In genomic region chr9:116806075-116806474, GRCh38 we compare ENCODE assay signal across 16 cellular contexts.
A peak's percentile ranks its signal among the peaks of the same experiment; 100 is the strongest.
DNase-seq lines count a peak whose midpoint lies in the region; ATAC-seq and TF ChIP-seq lines count a peak whose summit lies in the region.
"Had no signal": no experiment of that assay in that cellular context is flagged by ENCODE, and none has a peak within 500 bp of the region (broad histone marks: within the 10 kb centered on the region; RNA-seq: fewer than 3 reads in every experiment).

No MANE protein-coding gene starts in this region.

- no peak overlapping the region for H2BK120ac ChIP-seq in H9 (ENCODE audit: low read depth, low read length, poor library complexity, severe bottlenecking)

- H3K4me3 ChIP-seq in OCI-LY7 (ENCODE audit: low read depth, low read length, poor library complexity, severe bottlenecking) = no peak overlapping the region
- H3K4me3 ChIP-seq in choroid plexus epithelial cell (ENCODE audit: low read depth, low read length) = no peak overlapping the region
- H3K4me3 ChIP-seq: lower lobe of right lung, SK-N-MC, testis had no signal

- no peak overlapping the region for H4K5ac ChIP-seq in H9 (ENCODE audit: insufficient read length, low read depth, low read length)

- H3T11ph ChIP-seq in H9 (ENCODE audit: low read length) = no peak overlapping the region

- H2BK5ac ChIP-seq in H9 (ENCODE audit: insufficient read length, low read length) = no peak overlapping the region

- BruUV-seq in OCI-LY7 (replicated peaks; lab: Mats Ljungman, UMichigan) = no TSS peak

- H3K9me3 ChIP-seq in H9 (ENCODE audit: control insufficient read depth, low read depth, low read length) = no peaks in the 10 kb centered on the region
- no peaks in the 10 kb centered on the region for H3K9me3 ChIP-seq in OCI-LY7 (ENCODE audit: low read length)
- H3K9me3 ChIP-seq: lower lobe of right lung, testis had no signal

- intact Hi-C loops in OCI-LY7 (cut with micrococcal nuclease; ENCODE audit: unreplicated experiment) = no loop called here

- no peak for TF ChIP-seq CTCF in H9 (conservative IDR thresholded peaks at IDR 0.05)
- no peak for TF ChIP-seq CTCF in OCI-LY7 (conservative IDR thresholded peaks at IDR 0.05; ENCODE audit: low read length)
- TF ChIP-seq CTCF in choroid plexus epithelial cell (conservative IDR thresholded peaks at IDR 0.05; ENCODE audit: low read depth, low read length) = no peak
- TF ChIP-seq CTCF in neural crest cell (conservative IDR thresholded peaks at IDR 0.05) = no peak

- H3K79me2 ChIP-seq in H9 (ENCODE audit: insufficient read depth, low read length) (no peaks in the 10 kb centered on the region), OCI-LY7 (ENCODE audit: insufficient read depth, low read depth, low read length) (no peaks in the 10 kb centered on the region)

- no peak overlapping the region for H3K9ac ChIP-seq in H9 (ENCODE audit: extremely low read depth, insufficient read length, low read length)

- H3K4me1 ChIP-seq in H9 (ENCODE audit: insufficient read depth, low read length) = peaks cover 3% of the 10 kb centered on the region; the same call in 1 of the 2 replicates
- no peaks in the 10 kb centered on the region for H3K4me1 ChIP-seq in OCI-LY7 (ENCODE audit: insufficient read depth, low read length, poor library complexity, severe bottlenecking)
- H3K4me1 ChIP-seq: lower lobe of right lung, testis had no signal

- H4K91ac ChIP-seq in H9 (ENCODE audit: insufficient read length, low read depth, low read length) = no peak overlapping the region

- no peaks in the 10 kb centered on the region for H3K79me1 ChIP-seq in H9 (ENCODE audit: insufficient read depth, low read depth, low read length, poor library complexity, severe bottlenecking)

- no peak for ATAC-seq in GM19324 (IDR thresholded peaks at IDR 0.05; ENCODE audit: low FRiP score, unreplicated experiment)
- ATAC-seq in activated CD8-positive, alpha-beta memory T cell treated with anti-CD3 and anti-CD28 coated beads, Interleukin-2, amount 10 ng/mL, durations not matched to agents 7 days and 5 days = no peak
- ATAC-seq: lower lobe of right lung had no signal

- H3K9me3 Mint-ChIP-seq in H9 (no peaks in the 10 kb centered on the region), neural crest cell (no peaks in the 10 kb centered on the region)
- no peaks in the 10 kb centered on the region for H3K9me3 Mint-ChIP-seq in activated CD8-positive, alpha-beta memory T cell treated with anti-CD3 and anti-CD28 coated beads, Interleukin-2, amount 10 ng/mL, durations not matched to agents 7 days and 5 days (ENCODE audit: low read depth)

- H3K4me2 ChIP-seq in H9 (ENCODE audit: insufficient read depth, insufficient read length, low read length) (no peak overlapping the region), OCI-LY7 (ENCODE audit: low read length) (no peak overlapping the region)

- H2BK15ac ChIP-seq in H9 (ENCODE audit: low read depth, low read length) = no peak overlapping the region

- no peaks in the 10 kb centered on the region for H3K27me3 ChIP-seq in H9 (ENCODE audit: insufficient read depth, low read length)
- H3K27me3 ChIP-seq: testis had no signal

- no peak overlapping the region for H3K56ac ChIP-seq in H9 (ENCODE audit: insufficient read length, low read depth, low read length)

- H2AK5ac ChIP-seq in H9 (ENCODE audit: insufficient read length, low read length) = no peak overlapping the region

- no peak overlapping the region for H2BK12ac ChIP-seq in H9 (ENCODE audit: insufficient read length, low read depth, low read length)

- no peaks in the 10 kb centered on the region for H3K36me3 ChIP-seq in OCI-LY7 (ENCODE audit: insufficient read depth, low read length)
- H3K36me3 ChIP-seq: lower lobe of right lung had no signal

- H3K23me2 ChIP-seq in H9 (ENCODE audit: insufficient read length, low read depth, low read length, poor library complexity, severe bottlenecking) = no peaks in the 10 kb centered on the region

- WGBS in H9 (ENCODE audit: extremely low coverage, insufficient read length, low lambda C conversion rate) = no CpG with 5 or more reads among the region's 1 CpG

- H4K8ac ChIP-seq in H9 (replicated peaks; ENCODE audit: insufficient read length, low read depth, low read length) = no peak overlapping the region

- H3K4me1 Mint-ChIP-seq in H9 (peaks cover under 1 to 4% of the 10 kb centered on the region in 2 experiments), neural crest cell (peaks cover 20% of the 10 kb centered on the region)
- no peaks in the 10 kb centered on the region for H3K4me1 Mint-ChIP-seq in activated CD8-positive, alpha-beta memory T cell treated with anti-CD3 and anti-CD28 coated beads, Interleukin-2, amount 10 ng/mL, durations not matched to agents 7 days and 5 days

- CTCF ChIA-PET in OCI-LY7 (lab: Charles Lee; ENCODE audit: unreplicated experiment) = no interaction called here
- CTCF ChIA-PET in activated CD8-positive, alpha-beta memory T cell treated with anti-CD3 and anti-CD28 coated beads, Interleukin-2, amount 10 ng/mL, durations not matched to agents 7 days and 5 days (lab: Charles Lee) = no interaction called here

- H3K36me3 Mint-ChIP-seq in H9 (ENCODE audit: insufficient read depth in 1 of 3, low read depth in 3 of 3) = no peaks in the 10 kb centered on the region
- no peaks in the 10 kb centered on the region for H3K36me3 Mint-ChIP-seq in neural crest cell (ENCODE audit: low read depth)
- H3K36me3 Mint-ChIP-seq in activated CD8-positive, alpha-beta memory T cell treated with anti-CD3 and anti-CD28 coated beads, Interleukin-2, amount 10 ng/mL, durations not matched to agents 7 days and 5 days = no peaks in the 10 kb centered on the region

- POLR2A ChIA-PET in OCI-LY7 (lab: Charles Lee) = no interaction called here

- no peak overlapping the region for H3K14ac ChIP-seq in H9 (ENCODE audit: insufficient read depth, low read length)

- H2AFZ ChIP-seq in H9 (ENCODE audit: low read length) = no peak overlapping the region
- H2AFZ ChIP-seq in OCI-LY7 (ENCODE audit: low read length) = no peak overlapping the region

- H3K27me3 Mint-ChIP-seq in H9 (ENCODE audit: low read depth) (no peaks in the 10 kb centered on the region), neural crest cell (ENCODE audit: low read depth) (peaks cover 3% of the 10 kb centered on the region)
- no peaks in the 10 kb centered on the region for H3K27me3 Mint-ChIP-seq in activated CD8-positive, alpha-beta memory T cell treated with anti-CD3 and anti-CD28 coated beads, Interleukin-2, amount 10 ng/mL, durations not matched to agents 7 days and 5 days

- H3K23ac ChIP-seq in H9 (ENCODE audit: insufficient read length, low read depth, low read length) = no peak overlapping the region

- H2BK20ac ChIP-seq in H9 (ENCODE audit: low read depth, low read length, poor library complexity, severe bottlenecking) = no peak overlapping the region

- no peak overlapping the region for H3K18ac ChIP-seq in H9 (ENCODE audit: insufficient read length, low read depth, low read length)

- no peak overlapping the region for H3K4ac ChIP-seq in H9 (ENCODE audit: low read depth, low read length)

- peak; percentile 33 for DNase-seq in H9
- DNase-seq in OCI-LY7 (ENCODE audit: low spot score) = peak; percentile 7
- DNase-seq in choroid plexus epithelial cell (ENCODE audit: low read depth) = peak; percentile 37
- DNase-seq in neural crest cell (ENCODE audit: low read depth, low spot score) = peak; percentile 10
- no peak for DNase-seq in central memory CD4-positive, alpha-beta T cell
- no peak for DNase-seq in activated CD8-positive, alpha-beta memory T cell treated with anti-CD3 and anti-CD28 coated beads, Interleukin-2, amount 10 ng/mL, durations not matched to agents 7 days and 5 days
- DNase-seq: activated CD4-positive, alpha-beta T cell treated with anti-CD3 and anti-CD28 coated beads for 1 hour; activated T-cell treated with anti-CD3 and anti-CD28 coated beads, Interleukin-2, amount 50 U/mL, for 48 hours; aorta; effector CD8-positive, alpha-beta T cell; glutamatergic neuron; lower lobe of right lung; occipital lobe; testis had no signal

- H3K27ac ChIP-seq in H9 (ENCODE audit: insufficient read length, low read depth, low read length) (no peak overlapping the region), OCI-LY7 (ENCODE audit: low read depth, low read length, poor library complexity, severe bottlenecking) (no peak overlapping the region)
- H3K27ac ChIP-seq: lower lobe of right lung, SK-N-MC, testis had no signal

- H3K4me3 Mint-ChIP-seq in H9 = no peak overlapping the region
- no peak overlapping the region for H3K4me3 Mint-ChIP-seq in neural crest cell
- H3K4me3 Mint-ChIP-seq in activated CD8-positive, alpha-beta memory T cell treated with anti-CD3 and anti-CD28 coated beads, Interleukin-2, amount 10 ng/mL, durations not matched to agents 7 days and 5 days = no peak overlapping the region

- H3K27ac Mint-ChIP-seq in H9 = no peak overlapping the region
- H3K27ac Mint-ChIP-seq in neural crest cell (ENCODE audit: unreplicated experiment) = no peak overlapping the region
- H3K27ac Mint-ChIP-seq in activated CD8-positive, alpha-beta memory T cell treated with anti-CD3 and anti-CD28 coated beads, Interleukin-2, amount 10 ng/mL, durations not matched to agents 7 days and 5 days = no peak overlapping the region

- H3K9me2 ChIP-seq in OCI-LY7 (ENCODE audit: insufficient read depth, low read length) = no peaks in the 10 kb centered on the region

- peaks cover 4% of the 10 kb centered on the region for H4K20me1 ChIP-seq in H9 (ENCODE audit: control insufficient read depth, insufficient read depth, insufficient read length)
- no peaks in the 10 kb centered on the region for H4K20me1 ChIP-seq in OCI-LY7 (ENCODE audit: insufficient read depth, low read length)

Comparison
In these comparisons a context has a peak if more than half of its experiments do, and no peak if none do; other contexts are left out.
1. DNase-seq: peak in H9 (single experiment), OCI-LY7 (single experiment), choroid plexus epithelial cell (single experiment) and neural crest cell (single experiment); none in central memory CD4-positive, alpha-beta T cell (single experiment) and activated CD8-positive, alpha-beta memory T cell treated with anti-CD3 and anti-CD28 coated beads, Interleukin-2, amount 10 ng/mL, durations not matched to agents 7 days and 5 days (single experiment).